ENCODE assay signal across 1 cellular context in genomic region chr17:68101075-68101991, GRCh38.
A peak's percentile ranks its signal among the peaks of the same experiment; 100 is the strongest.
TF ChIP-seq lines count a peak whose summit lies in the region.

No MANE protein-coding gene starts in this region.

TF ChIP-seq in HepG2, 621 proteins besides CTCF, POLR2A, EP300 and RAD21 (continued from another document and continues in another):
- TF ChIP-seq, protein P1, sequence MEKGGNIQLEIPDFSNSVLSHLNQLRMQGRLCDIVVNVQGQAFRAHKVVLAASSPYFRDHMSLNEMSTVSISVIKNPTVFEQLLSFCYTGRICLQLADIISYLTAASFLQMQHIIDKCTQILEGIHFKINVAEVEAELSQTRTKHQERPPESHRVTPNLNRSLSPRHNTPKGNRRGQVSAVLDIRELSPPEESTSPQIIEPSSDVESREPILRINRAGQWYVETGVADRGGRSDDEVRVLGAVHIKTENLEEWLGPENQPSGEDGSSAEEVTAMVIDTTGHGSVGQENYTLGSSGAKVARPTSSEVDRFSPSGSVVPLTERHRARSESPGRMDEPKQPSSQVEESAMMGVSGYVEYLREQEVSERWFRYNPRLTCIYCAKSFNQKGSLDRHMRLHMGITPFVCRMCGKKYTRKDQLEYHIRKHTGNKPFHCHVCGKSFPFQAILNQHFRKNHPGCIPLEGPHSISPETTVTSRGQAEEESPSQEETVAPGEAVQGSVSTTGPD (CRISPR knock-in tag; IDR thresholded peaks at IDR 0.05) = no peak
- peak; percentile 99 for TF ChIP-seq ZKSCAN8 (CRISPR knock-in tag; IDR thresholded peaks at IDR 0.05; ENCODE audit: borderline replicate concordance)
- TF ChIP-seq ZNF749 (CRISPR knock-in tag; IDR thresholded peaks at IDR 0.05; ENCODE audit: borderline replicate concordance) = peak; percentile 97
- TF ChIP-seq ETV6 (CRISPR knock-in tag; conservative IDR thresholded peaks at IDR 0.05) = peak; percentile 92; the same call in 1 of the 2 replicates
- peak; percentile 99 for TF ChIP-seq POGK (CRISPR knock-in tag; conservative IDR thresholded peaks at IDR 0.05)
- TF ChIP-seq HOXA5 (CRISPR knock-in tag; IDR thresholded peaks at IDR 0.05) = peak; percentile 83
- no peak for TF ChIP-seq SRSF1 (optimal IDR thresholded peaks at IDR 0.05; ENCODE audit: low read depth, low read length)
- 0 out of 2 replicates have a peak, but pooled peaks have one; percentile 75 for TF ChIP-seq ZNF234 (CRISPR knock-in tag; conservative IDR thresholded peaks at IDR 0.05)
- TF ChIP-seq SP1 (IDR thresholded peaks at IDR 0.05) = no peak
- TF ChIP-seq SP1 (CRISPR knock-in tag; IDR thresholded peaks at IDR 0.05) = peak; percentile 95
- peak; percentile 96 for TF ChIP-seq JDP2 (CRISPR knock-in tag; IDR thresholded peaks at IDR 0.05; ENCODE audit: borderline replicate concordance)
- no peak for TF ChIP-seq HNRNPUL1 (IDR thresholded peaks at IDR 0.05; ENCODE audit: low read depth, low read length)
- TF ChIP-seq SSRP1 (CRISPR knock-in tag; IDR thresholded peaks at IDR 0.05) = no peak; the same call in 1 of the 2 replicates
- TF ChIP-seq AGO2 (optimal IDR thresholded peaks at IDR 0.05; ENCODE audit: low read depth, low read length) = peak; percentile 76
- no peak for TF ChIP-seq ZNF878 (CRISPR knock-in tag; IDR thresholded peaks at IDR 0.05)
- TF ChIP-seq ONECUT2 (CRISPR knock-in tag; IDR thresholded peaks at IDR 0.05) = peak; percentile 39; the same call in 1 of the 2 replicates
- TF ChIP-seq KLF12 (CRISPR knock-in tag; IDR thresholded peaks at IDR 0.05; ENCODE audit: borderline replicate concordance) = peak; percentile 96; the same call in 1 of the 2 replicates
- TF ChIP-seq JARID2 (CRISPR knock-in tag; IDR thresholded peaks at IDR 0.05; ENCODE audit: insufficient replicate concordance) = no peak
- peak; percentile 93; the same call in 1 of the 2 replicates for TF ChIP-seq STAT5B (CRISPR knock-in tag; IDR thresholded peaks at IDR 0.05)
- 0 out of 2 replicates have a peak, but pooled peaks have one; percentile 19 for TF ChIP-seq FOSL1 (CRISPR knock-in tag; IDR thresholded peaks at IDR 0.05; ENCODE audit: borderline replicate concordance)
- no peak for TF ChIP-seq ZFP62 (CRISPR knock-in tag; IDR thresholded peaks at IDR 0.05)
- peak; percentile 68 for TF ChIP-seq RXRB (CRISPR knock-in tag; IDR thresholded peaks at IDR 0.05; ENCODE audit: borderline replicate concordance)
- peak; percentile 99 for TF ChIP-seq BORCS8-MEF2B (CRISPR knock-in tag; IDR thresholded peaks at IDR 0.05)
- TF ChIP-seq, protein P2, sequence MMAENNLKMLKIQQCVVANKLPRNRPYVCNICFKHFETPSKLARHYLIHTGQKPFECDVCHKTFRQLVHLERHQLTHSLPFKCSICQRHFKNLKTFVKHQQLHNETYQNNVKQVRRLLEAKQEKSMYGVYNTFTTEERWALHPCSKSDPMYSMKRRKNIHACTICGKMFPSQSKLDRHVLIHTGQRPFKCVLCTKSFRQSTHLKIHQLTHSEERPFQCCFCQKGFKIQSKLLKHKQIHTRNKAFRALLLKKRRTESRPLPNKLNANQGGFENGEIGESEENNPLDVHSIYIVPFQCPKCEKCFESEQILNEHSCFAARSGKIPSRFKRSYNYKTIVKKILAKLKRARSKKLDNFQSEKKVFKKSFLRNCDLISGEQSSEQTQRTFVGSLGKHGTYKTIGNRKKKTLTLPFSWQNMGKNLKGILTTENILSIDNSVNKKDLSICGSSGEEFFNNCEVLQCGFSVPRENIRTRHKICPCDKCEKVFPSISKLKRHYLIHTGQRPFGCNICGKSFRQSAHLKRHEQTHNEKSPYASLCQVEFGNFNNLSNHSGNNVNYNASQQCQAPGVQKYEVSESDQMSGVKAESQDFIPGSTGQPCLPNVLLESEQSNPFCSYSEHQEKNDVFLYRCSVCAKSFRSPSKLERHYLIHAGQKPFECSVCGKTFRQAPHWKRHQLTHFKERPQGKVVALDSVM (CRISPR knock-in tag; IDR thresholded peaks at IDR 0.05) = peak; percentile 78
- no peak for TF ChIP-seq RERE (CRISPR knock-in tag; IDR thresholded peaks at IDR 0.05; ENCODE audit: low read depth)
- TF ChIP-seq KDM4B (CRISPR knock-in tag; IDR thresholded peaks at IDR 0.05) = 0 out of 2 replicates have a peak, but pooled peaks have one; percentile 32
- TF ChIP-seq ZNF678 (CRISPR knock-in tag; IDR thresholded peaks at IDR 0.05) = peak; percentile 94; the same call in 1 of the 2 replicates
- TF ChIP-seq POLR2AphosphoS2 (IDR thresholded peaks at IDR 0.05; ENCODE audit: low read depth, low read length) = no peak
- peak; percentile 76 for TF ChIP-seq PHF5A (CRISPR knock-in tag; IDR thresholded peaks at IDR 0.05; ENCODE audit: low read depth, unreplicated experiment)
- TF ChIP-seq, protein P3, sequence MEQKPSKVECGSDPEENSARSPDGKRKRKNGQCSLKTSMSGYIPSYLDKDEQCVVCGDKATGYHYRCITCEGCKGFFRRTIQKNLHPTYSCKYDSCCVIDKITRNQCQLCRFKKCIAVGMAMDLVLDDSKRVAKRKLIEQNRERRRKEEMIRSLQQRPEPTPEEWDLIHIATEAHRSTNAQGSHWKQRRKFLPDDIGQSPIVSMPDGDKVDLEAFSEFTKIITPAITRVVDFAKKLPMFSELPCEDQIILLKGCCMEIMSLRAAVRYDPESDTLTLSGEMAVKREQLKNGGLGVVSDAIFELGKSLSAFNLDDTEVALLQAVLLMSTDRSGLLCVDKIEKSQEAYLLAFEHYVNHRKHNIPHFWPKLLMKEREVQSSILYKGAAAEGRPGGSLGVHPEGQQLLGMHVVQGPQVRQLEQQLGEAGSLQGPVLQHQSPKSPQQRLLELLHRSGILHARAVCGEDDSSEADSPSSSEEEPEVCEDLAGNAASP (CRISPR knock-in tag; IDR thresholded peaks at IDR 0.05; ENCODE audit: borderline replicate concordance) = peak; percentile 89
- TF ChIP-seq KMT2A (CRISPR knock-in tag; IDR thresholded peaks at IDR 0.05) = peak; percentile 65; the same call in 1 of the 2 replicates
- peak; percentile 95 for TF ChIP-seq PATZ1 (CRISPR knock-in tag; IDR thresholded peaks at IDR 0.05)
- TF ChIP-seq, protein P4, sequence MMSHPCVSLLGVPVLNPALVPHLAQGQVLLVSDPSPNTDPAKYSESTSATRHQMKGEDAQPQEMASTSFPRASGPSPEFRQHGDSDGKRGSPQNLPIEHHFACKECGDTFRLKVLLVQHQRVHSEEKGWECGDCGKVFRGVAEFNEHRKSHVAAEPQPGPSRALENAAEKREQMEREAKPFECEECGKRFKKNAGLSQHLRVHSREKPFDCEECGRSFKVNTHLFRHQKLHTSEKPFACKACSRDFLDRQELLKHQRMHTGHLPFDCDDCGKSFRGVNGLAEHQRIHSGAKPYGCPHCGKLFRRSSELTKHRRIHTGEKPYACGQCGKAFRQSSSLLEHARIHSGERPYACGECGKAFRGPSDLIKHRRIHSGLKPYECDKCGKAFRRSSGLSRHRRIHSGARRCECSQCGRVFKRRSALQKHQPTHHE (CRISPR knock-in tag; IDR thresholded peaks at IDR 0.05; ENCODE audit: borderline replicate concordance) = peak; percentile 95; the same call in 1 of the 2 replicates
- TF ChIP-seq NKX3-1 (CRISPR knock-in tag; IDR thresholded peaks at IDR 0.05) = peak; percentile 95; the same call in 1 of the 2 replicates
- peak; percentile 96 for TF ChIP-seq MED13 (CRISPR knock-in tag; IDR thresholded peaks at IDR 0.05)
- TF ChIP-seq GABPB1 (CRISPR knock-in tag; IDR thresholded peaks at IDR 0.05) = peak; percentile 86
- TF ChIP-seq RFX5 (IDR thresholded peaks at IDR 0.05; ENCODE audit: low read depth, low read length) = no peak
- TF ChIP-seq, protein P5, sequence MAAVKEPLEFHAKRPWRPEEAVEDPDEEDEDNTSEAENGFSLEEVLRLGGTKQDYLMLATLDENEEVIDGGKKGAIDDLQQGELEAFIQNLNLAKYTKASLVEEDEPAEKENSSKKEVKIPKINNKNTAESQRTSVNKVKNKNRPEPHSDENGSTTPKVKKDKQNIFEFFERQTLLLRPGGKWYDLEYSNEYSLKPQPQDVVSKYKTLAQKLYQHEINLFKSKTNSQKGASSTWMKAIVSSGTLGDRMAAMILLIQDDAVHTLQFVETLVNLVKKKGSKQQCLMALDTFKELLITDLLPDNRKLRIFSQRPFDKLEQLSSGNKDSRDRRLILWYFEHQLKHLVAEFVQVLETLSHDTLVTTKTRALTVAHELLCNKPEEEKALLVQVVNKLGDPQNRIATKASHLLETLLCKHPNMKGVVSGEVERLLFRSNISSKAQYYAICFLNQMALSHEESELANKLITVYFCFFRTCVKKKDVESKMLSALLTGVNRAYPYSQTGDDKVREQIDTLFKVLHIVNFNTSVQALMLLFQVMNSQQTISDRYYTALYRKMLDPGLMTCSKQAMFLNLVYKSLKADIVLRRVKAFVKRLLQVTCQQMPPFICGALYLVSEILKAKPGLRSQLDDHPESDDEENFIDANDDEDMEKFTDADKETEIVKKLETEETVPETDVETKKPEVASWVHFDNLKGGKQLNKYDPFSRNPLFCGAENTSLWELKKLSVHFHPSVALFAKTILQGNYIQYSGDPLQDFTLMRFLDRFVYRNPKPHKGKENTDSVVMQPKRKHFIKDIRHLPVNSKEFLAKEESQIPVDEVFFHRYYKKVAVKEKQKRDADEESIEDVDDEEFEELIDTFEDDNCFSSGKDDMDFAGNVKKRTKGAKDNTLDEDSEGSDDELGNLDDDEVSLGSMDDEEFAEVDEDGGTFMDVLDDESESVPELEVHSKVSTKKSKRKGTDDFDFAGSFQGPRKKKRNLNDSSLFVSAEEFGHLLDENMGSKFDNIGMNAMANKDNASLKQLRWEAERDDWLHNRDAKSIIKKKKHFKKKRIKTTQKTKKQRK (IDR thresholded peaks at IDR 0.05; ENCODE audit: low read length) = no peak
- peak; percentile 98 for TF ChIP-seq HOXA3 (CRISPR knock-in tag; IDR thresholded peaks at IDR 0.05)
- TF ChIP-seq HOXA7 (CRISPR knock-in tag; IDR thresholded peaks at IDR 0.05) = 0 out of 2 replicates have a peak, but pooled peaks have one; percentile 83
- TF ChIP-seq TOPORS (CRISPR knock-in tag; IDR thresholded peaks at IDR 0.05) = peak; percentile 99
- TF ChIP-seq ARNT (IDR thresholded peaks at IDR 0.05) = no peak
- TF ChIP-seq TRIM22 (IDR thresholded peaks at IDR 0.05) = no peak
